Comparison of ENCODE assay signal across 8 cellular contexts in the genomic region with DNA sequence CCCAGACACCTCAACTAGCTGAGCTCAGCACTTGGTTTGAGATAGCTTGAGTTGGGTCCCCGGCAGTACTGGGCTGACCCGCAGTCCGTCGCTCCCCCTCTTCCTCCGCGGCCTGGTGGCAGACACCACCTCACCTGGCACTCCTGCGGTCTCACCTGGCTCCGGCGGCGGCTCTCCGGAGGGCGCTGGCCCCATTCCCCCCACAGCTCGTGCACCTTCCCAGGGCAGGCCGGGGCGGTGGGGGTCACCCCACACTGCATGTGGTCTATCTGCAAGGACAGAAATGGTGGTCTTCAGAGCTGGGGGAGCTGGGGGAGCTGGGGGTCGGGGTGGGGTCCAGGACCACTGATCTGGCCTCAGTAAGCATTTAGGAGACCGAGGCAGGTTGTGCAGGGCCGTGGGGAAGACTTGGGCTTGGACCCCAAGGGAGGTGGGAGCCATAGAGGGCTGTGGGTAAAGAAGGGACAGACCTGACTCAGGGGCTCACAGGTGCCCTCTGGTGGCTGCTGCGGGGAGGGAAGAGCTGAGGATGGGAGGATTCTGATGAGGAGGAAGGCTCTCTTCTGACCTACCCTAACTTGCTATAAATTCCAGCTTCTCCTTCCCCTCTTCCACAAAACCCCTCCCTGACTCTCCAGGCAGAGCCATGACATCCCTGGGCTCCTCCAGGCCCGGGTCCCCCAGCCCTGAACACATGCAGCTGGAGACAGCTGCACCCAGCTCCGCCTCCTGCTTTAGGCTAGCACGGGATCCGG. TPM values are rescaled to one million over a fixed set of nuclear protein-coding genes. Genes with fewer than 3 reads are reported as not detected.
DNase-seq lines count a peak whose midpoint lies in the region; ATAC-seq, FAIRE-seq and TF ChIP-seq lines count a peak whose summit lies in the region.

No MANE protein-coding gene starts in this region.

- WGBS in right cardiac atrium = 66% methylated on average over 23 of the region's 23 CpGs

- no peaks in the 10 kb centered on the region for H3K36me3 Mint-ChIP-seq in activated naive CD4-positive, alpha-beta T cell treated with anti-CD3 and anti-CD28 coated beads, Interleukin-2, amount 10 ng/mL, durations not matched to agents 7 days and 5 days

- TF ChIP-seq CTCF in AG09319 (IDR thresholded peaks at IDR 0.05; ENCODE audit: low read depth, low read length) = peak; percentile 84

- CTCF ChIA-PET in activated naive CD4-positive, alpha-beta T cell treated with anti-CD3 and anti-CD28 coated beads, Interleukin-2, amount 10 ng/mL, durations not matched to agents 7 days and 5 days (lab: Charles Lee) = interaction anchor here (0.6 to 4.5 kb wide), 12 partner anchors 9 to 257 kb away, joined by 3 to 30 read pairs (median 8); a partner anchor contains a TSS

- H3K9me3 Mint-ChIP-seq in activated naive CD4-positive, alpha-beta T cell treated with anti-CD3 and anti-CD28 coated beads, Interleukin-2, amount 10 ng/mL, durations not matched to agents 7 days and 5 days = no peaks in the 10 kb centered on the region

- intact Hi-C loops in right cardiac atrium (cut with DNase I) = no loop called here

- DNase-seq in AG09319 (ENCODE audit: extremely low read depth, low read depth) (no peak), GM19239 (ENCODE audit: insufficient read length, low spot score) (peak; percentile 81), right cardiac atrium (peak in 2 of 3 donors; percentile 82 to 84)
- DNase-seq in activated naive CD4-positive, alpha-beta T cell treated with anti-CD3 and anti-CD28 coated beads, Interleukin-2, amount 10 ng/mL, durations not matched to agents 7 days and 5 days = peak; percentile 82
- DNase-seq in stimulated activated CD4-positive, alpha-beta T cell treated with anti-CD3 and anti-CD28 coated beads, Interleukin-1b, Interleukin-23, amount 100 ng/mL, for 24 hours (ENCODE audit: low read depth in 4 of 4, low spot score in 1 of 4) = peak; percentile 28 to 56 (median 50)

- no peak overlapping the region for H3K4me3 ChIP-seq in right cardiac atrium (ENCODE audit: low read length)

- H3K9me3 ChIP-seq in right cardiac atrium (ENCODE audit: control insufficient read depth, low read length) = no peaks in the 10 kb centered on the region

- peaks cover 12% of the 10 kb centered on the region for H3K27me3 Mint-ChIP-seq in activated naive CD4-positive, alpha-beta T cell treated with anti-CD3 and anti-CD28 coated beads, Interleukin-2, amount 10 ng/mL, durations not matched to agents 7 days and 5 days

- FAIRE-seq in GM19239 (lab: Jason Lieb, UNC) = peak; percentile 57

- H3K27me3 ChIP-seq in right cardiac atrium (ENCODE audit: control insufficient read depth, insufficient read depth) = no peaks in the 10 kb centered on the region

- no peaks in the 10 kb centered on the region for H3K4me1 ChIP-seq in right cardiac atrium (ENCODE audit: control insufficient read depth, insufficient read depth, low read length)

- H3K4me1 Mint-ChIP-seq in activated naive CD4-positive, alpha-beta T cell treated with anti-CD3 and anti-CD28 coated beads, Interleukin-2, amount 10 ng/mL, durations not matched to agents 7 days and 5 days = no peaks in the 10 kb centered on the region

- ATAC-seq in SK-N-SH treated with all-trans-retinoic acid at 6 μM for 48 hours (peak; percentile 77), right cardiac atrium (peak; percentile 31 to 53), GM18502 (IDR thresholded peaks at IDR 0.05; ENCODE audit: poor library complexity, unreplicated experiment) (no peak), HG02938 (IDR thresholded peaks at IDR 0.05; ENCODE audit: unreplicated experiment) (no peak)

- H3K27ac Mint-ChIP-seq in activated naive CD4-positive, alpha-beta T cell treated with anti-CD3 and anti-CD28 coated beads, Interleukin-2, amount 10 ng/mL, durations not matched to agents 7 days and 5 days = no peak overlapping the region

- no peak overlapping the region for H3K27ac ChIP-seq in right cardiac atrium (ENCODE audit: low read length)

- H3K4me3 Mint-ChIP-seq in activated naive CD4-positive, alpha-beta T cell treated with anti-CD3 and anti-CD28 coated beads, Interleukin-2, amount 10 ng/mL, durations not matched to agents 7 days and 5 days = no peak overlapping the region

TF ChIP-seq in SK-N-SH treated with all-trans-retinoic acid at 6 μM for 48 hours, 23 proteins besides CTCF, POLR2A, EP300 and RAD21:
- TF ChIP-seq SNAI2 (CRISPR knock-in tag; IDR thresholded peaks at IDR 0.05) (no peak), TOX (CRISPR knock-in tag; IDR thresholded peaks at IDR 0.05; ENCODE audit: borderline replicate concordance) (no peak), ISL1 (CRISPR knock-in tag; IDR thresholded peaks at IDR 0.05) (no peak), RARB (CRISPR knock-in tag; IDR thresholded peaks at IDR 0.05) (no peak), ARNTL (CRISPR knock-in tag; IDR thresholded peaks at IDR 0.05; ENCODE audit: borderline replicate concordance, low read depth) (no peak), ZNF70 (CRISPR knock-in tag; IDR thresholded peaks at IDR 0.05) (no peak), TCF4 (CRISPR knock-in tag; IDR thresholded peaks at IDR 0.05; ENCODE audit: borderline replicate concordance) (no peak), BACH2 (CRISPR knock-in tag; IDR thresholded peaks at IDR 0.05; ENCODE audit: borderline replicate concordance) (no peak), ESRRG (CRISPR knock-in tag; IDR thresholded peaks at IDR 0.05) (no peak), ZFP30 (CRISPR knock-in tag; IDR thresholded peaks at IDR 0.05) (no peak)
- TF ChIP-seq, protein P1, sequence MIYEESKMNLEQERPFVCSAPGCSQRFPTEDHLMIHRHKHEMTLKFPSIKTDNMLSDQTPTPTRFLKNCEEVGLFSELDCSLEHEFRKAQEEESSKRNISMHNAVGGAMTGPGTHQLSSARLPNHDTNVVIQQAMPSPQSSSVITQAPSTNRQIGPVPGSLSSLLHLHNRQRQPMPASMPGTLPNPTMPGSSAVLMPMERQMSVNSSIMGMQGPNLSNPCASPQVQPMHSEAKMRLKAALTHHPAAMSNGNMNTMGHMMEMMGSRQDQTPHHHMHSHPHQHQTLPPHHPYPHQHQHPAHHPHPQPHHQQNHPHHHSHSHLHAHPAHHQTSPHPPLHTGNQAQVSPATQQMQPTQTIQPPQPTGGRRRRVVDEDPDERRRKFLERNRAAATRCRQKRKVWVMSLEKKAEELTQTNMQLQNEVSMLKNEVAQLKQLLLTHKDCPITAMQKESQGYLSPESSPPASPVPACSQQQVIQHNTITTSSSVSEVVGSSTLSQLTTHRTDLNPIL (CRISPR knock-in tag; IDR thresholded peaks at IDR 0.05; ENCODE audit: low read depth) = no peak
- TF ChIP-seq, protein P2, sequence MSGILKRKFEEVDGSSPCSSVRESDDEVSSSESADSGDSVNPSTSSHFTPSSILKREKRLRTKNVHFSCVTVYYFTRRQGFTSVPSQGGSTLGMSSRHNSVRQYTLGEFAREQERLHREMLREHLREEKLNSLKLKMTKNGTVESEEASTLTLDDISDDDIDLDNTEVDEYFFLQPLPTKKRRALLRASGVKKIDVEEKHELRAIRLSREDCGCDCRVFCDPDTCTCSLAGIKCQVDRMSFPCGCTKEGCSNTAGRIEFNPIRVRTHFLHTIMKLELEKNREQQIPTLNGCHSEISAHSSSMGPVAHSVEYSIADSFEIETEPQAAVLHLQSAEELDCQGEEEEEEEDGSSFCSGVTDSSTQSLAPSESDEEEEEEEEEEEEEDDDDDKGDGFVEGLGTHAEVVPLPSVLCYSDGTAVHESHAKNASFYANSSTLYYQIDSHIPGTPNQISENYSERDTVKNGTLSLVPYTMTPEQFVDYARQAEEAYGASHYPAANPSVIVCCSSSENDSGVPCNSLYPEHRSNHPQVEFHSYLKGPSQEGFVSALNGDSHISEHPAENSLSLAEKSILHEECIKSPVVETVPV (CRISPR knock-in tag; IDR thresholded peaks at IDR 0.05) = no peak
- TF ChIP-seq, protein P3, sequence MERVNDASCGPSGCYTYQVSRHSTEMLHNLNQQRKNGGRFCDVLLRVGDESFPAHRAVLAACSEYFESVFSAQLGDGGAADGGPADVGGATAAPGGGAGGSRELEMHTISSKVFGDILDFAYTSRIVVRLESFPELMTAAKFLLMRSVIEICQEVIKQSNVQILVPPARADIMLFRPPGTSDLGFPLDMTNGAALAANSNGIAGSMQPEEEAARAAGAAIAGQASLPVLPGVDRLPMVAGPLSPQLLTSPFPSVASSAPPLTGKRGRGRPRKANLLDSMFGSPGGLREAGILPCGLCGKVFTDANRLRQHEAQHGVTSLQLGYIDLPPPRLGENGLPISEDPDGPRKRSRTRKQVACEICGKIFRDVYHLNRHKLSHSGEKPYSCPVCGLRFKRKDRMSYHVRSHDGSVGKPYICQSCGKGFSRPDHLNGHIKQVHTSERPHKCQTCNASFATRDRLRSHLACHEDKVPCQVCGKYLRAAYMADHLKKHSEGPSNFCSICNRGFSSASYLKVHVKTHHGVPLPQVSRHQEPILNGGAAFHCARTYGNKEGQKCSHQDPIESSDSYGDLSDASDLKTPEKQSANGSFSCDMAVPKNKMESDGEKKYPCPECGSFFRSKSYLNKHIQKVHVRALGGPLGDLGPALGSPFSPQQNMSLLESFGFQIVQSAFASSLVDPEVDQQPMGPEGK (CRISPR knock-in tag; IDR thresholded peaks at IDR 0.05; ENCODE audit: borderline replicate concordance) = no peak
- TF ChIP-seq, protein P4, sequence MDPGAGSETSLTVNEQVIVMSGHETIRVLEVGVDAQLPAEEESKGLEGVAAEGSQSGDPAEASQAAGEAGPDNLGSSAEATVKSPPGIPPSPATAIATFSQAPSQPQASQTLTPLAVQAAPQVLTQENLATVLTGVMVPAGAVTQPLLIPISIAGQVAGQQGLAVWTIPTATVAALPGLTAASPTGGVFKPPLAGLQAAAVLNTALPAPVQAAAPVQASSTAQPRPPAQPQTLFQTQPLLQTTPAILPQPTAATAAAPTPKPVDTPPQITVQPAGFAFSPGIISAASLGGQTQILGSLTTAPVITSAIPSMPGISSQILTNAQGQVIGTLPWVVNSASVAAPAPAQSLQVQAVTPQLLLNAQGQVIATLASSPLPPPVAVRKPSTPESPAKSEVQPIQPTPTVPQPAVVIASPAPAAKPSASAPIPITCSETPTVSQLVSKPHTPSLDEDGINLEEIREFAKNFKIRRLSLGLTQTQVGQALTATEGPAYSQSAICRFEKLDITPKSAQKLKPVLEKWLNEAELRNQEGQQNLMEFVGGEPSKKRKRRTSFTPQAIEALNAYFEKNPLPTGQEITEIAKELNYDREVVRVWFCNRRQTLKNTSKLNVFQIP (CRISPR knock-in tag; IDR thresholded peaks at IDR 0.05; ENCODE audit: borderline replicate concordance, low read depth) = no peak
TF ChIP-seq in SK-N-SH treated with all-trans-retinoic acid at 6 μM for 48 hours: peak in this region for 0.

RNA-seq across cellular contexts. Expression of a gene that starts 6.7 kb away (rescaled TPM):
- 100 to 1,000 TPM; 102 to 201 (median 112) TPM for total RNA-seq in right cardiac atrium
- 171 TPM for polyA plus RNA-seq in right cardiac atrium

RNA-seq across cellular contexts. Expression of a gene that starts 10.0 kb away (rescaled TPM):
- 10 to 100 TPM; 25.5 to 60.3 (median 28.2) TPM for total RNA-seq in right cardiac atrium
- polyA plus RNA-seq in right cardiac atrium = 33.9 TPM

RNA-seq across cellular contexts. Expression of a gene that starts 14.9 kb away (rescaled TPM):
- 1 to 10 TPM in 1 of 4 donors, under 1 TPM in 3; 0.20 to 1.1 (median 0.31) TPM for total RNA-seq in right cardiac atrium
- 0.41 TPM for polyA plus RNA-seq in right cardiac atrium

RNA-seq across cellular contexts. Expression of a gene that starts 34.5 kb away (rescaled TPM):
- 10 to 100 TPM in 1 of 4 donors, 1 to 10 TPM in 3; 4.2 to 10.4 (median 7.9) TPM for total RNA-seq in right cardiac atrium
- polyA plus RNA-seq in right cardiac atrium = 11.5 TPM

RNA-seq across cellular contexts. Expression of a gene that starts 52.9 kb away (rescaled TPM):
- 10 to 100 TPM; 20.6 to 30.5 (median 28.6) TPM for total RNA-seq in right cardiac atrium
- polyA plus RNA-seq in right cardiac atrium = 31.4 TPM

Comparison
In these comparisons a context has a peak if more than half of its experiments do, and no peak if none do; other contexts are left out.
1. ATAC-seq: peak in SK-N-SH treated with all-trans-retinoic acid at 6 μM for 48 hours (single experiment) and right cardiac atrium (2 of 2); none in GM18502 (single experiment) and HG02938 (single experiment).